ENCODE assay signal across 15 cellular contexts in genomic region chr2:86069091-86069685, GRCh38. TPM values are rescaled to one million over a fixed set of nuclear protein-coding genes. Genes with fewer than 3 reads are reported as not detected.
DNase-seq lines count a peak whose midpoint lies in the region; ATAC-seq, FAIRE-seq and TF ChIP-seq lines count a peak whose summit lies in the region.
"Had no signal": no experiment of that assay in that cellular context is flagged by ENCODE, and none has a peak within 500 bp of the region (broad histone marks: within the 10 kb centered on the region; RNA-seq: fewer than 3 reads in every experiment).

No MANE protein-coding gene starts in this region.

- H3K9me3 ChIP-seq in T-helper 17 cell (ENCODE audit: control insufficient read depth, low read length, poor library complexity, severe bottlenecking) (no peaks in the 10 kb centered on the region), skeletal muscle satellite cell (replicated peaks; ENCODE audit: low read length) (no peaks in the 10 kb centered on the region), pancreas (no peaks in the 10 kb centered on the region)
- H3K9me3 ChIP-seq: esophagus squamous epithelium had no signal

- intact Hi-C loops in pancreas (cut with DNase I) = loop anchor here in 1 of 3 donors (5.0 kb wide), 1 partner anchor 232 kb away; no protein-coding TSS in a partner anchor

- H3K36me3 ChIP-seq in skeletal muscle satellite cell (ENCODE audit: insufficient read depth, low read length) = peaks cover 66% of the 10 kb centered on the region
- H3K36me3 ChIP-seq in pancreas = peaks cover 0 to 24% (median 13%) of the 10 kb centered on the region in 3 donors

- FAIRE-seq in pancreas (lab: Jason Lieb, UNC) = no peak

- peak overlapping the region; percentile 18 for H3K4me2 ChIP-seq in skeletal muscle satellite cell (ENCODE audit: low read length)

- no peaks in the 10 kb centered on the region for H3K27me3 ChIP-seq in skeletal muscle satellite cell (ENCODE audit: control insufficient read depth, insufficient read depth, low read length)
- no peaks in the 10 kb centered on the region for H3K27me3 ChIP-seq in pancreas
- H3K27me3 ChIP-seq: esophagus squamous epithelium had no signal

- H3K4me1 Mint-ChIP-seq in T-helper 17 cell = peaks cover 12% of the 10 kb centered on the region

- H3K36me3 Mint-ChIP-seq in activated naive CD4-positive, alpha-beta T cell treated with anti-CD3 and anti-CD28 coated beads, Interleukin-2, amount 50 U/mL, for 72 hours = peaks cover 58 to 60% of the 10 kb centered on the region in 2 donors
- peaks cover 17% of the 10 kb centered on the region for H3K36me3 Mint-ChIP-seq in T-helper 17 cell (ENCODE audit: low read depth)

- 72 to 81% methylated on average over 8 of the region's 8 CpGs for WGBS in pancreas, 2 donors

- peak; percentile 27 for TF ChIP-seq CTCF in fibroblast of villous mesenchyme (IDR thresholded peaks at IDR 0.05; ENCODE audit: insufficient read depth, low read depth, low read length)
- no peak for TF ChIP-seq CTCF in pancreas (IDR thresholded peaks at IDR 0.05)

- no peak overlapping the region for H3K4me3 ChIP-seq in fibroblast of villous mesenchyme (ENCODE audit: low read depth, low read length)
- H3K4me3 ChIP-seq in skeletal muscle satellite cell (ENCODE audit: low read length) = peak overlapping the region; percentile 8
- no peak overlapping the region for H3K4me3 ChIP-seq in pancreas
- H3K4me3 ChIP-seq: esophagus squamous epithelium had no signal

- no peak overlapping the region for H3K4me3 Mint-ChIP-seq in T-helper 17 cell
- H3K4me3 Mint-ChIP-seq: activated T-helper 1 cell treated with anti-CD3 and anti-CD28 coated beads, Interleukin-12 subunit alpha, Interleukin-12 subunit beta, Interleukin-2, Interleukin-4 antibody, amounts not matched to agents 30 ng/mL and 10 ng/mL and 1 ng/mL, durations not matched to agents 14 hours and 24 hours and 36 hours had no signal

- H3K27ac Mint-ChIP-seq in activated naive CD4-positive, alpha-beta T cell treated with anti-CD3 and anti-CD28 coated beads, Interleukin-2, amount 50 U/mL, for 72 hours = peak overlapping the region; percentile 12 to 63
- peak overlapping the region; percentile 32 for H3K27ac Mint-ChIP-seq in T-helper 17 cell
- H3K27ac Mint-ChIP-seq: activated T-helper 1 cell treated with anti-CD3 and anti-CD28 coated beads, Interleukin-12 subunit alpha, Interleukin-12 subunit beta, Interleukin-2, Interleukin-4 antibody, amounts not matched to agents 30 ng/mL and 10 ng/mL and 1 ng/mL, durations not matched to agents 14 hours and 24 hours and 36 hours had no signal

- H3K27ac ChIP-seq in pancreas = no peak overlapping the region

- H3K9me3 Mint-ChIP-seq in activated naive CD4-positive, alpha-beta T cell treated with anti-CD3 and anti-CD28 coated beads, Interleukin-2, amount 50 U/mL, for 72 hours = no peaks in the 10 kb centered on the region
- H3K9me3 Mint-ChIP-seq: activated T-helper 1 cell treated with anti-CD3 and anti-CD28 coated beads, Interleukin-12 subunit alpha, Interleukin-12 subunit beta, Interleukin-2, Interleukin-4 antibody, amounts not matched to agents 30 ng/mL and 10 ng/mL and 1 ng/mL, durations not matched to agents 14 hours and 24 hours and 36 hours had no signal

- no peak for ATAC-seq in activated naive CD4-positive, alpha-beta T cell treated with anti-CD3 and anti-CD28 coated beads, Interleukin-2, amount 50 U/mL, for 72 hours
- ATAC-seq in T-helper 17 cell (no peak), HG03571 (IDR thresholded peaks at IDR 0.05; ENCODE audit: unreplicated experiment) (no peak), pancreas (no peak), GM21786 (IDR thresholded peaks at IDR 0.05; ENCODE audit: unreplicated experiment) (no peak)
- ATAC-seq: left cardiac atrium had no signal

- no peaks in the 10 kb centered on the region for H3K27me3 Mint-ChIP-seq in T-helper 17 cell

- no peak for DNase-seq in activated naive CD4-positive, alpha-beta T cell treated with anti-CD3 and anti-CD28 coated beads, Interleukin-2, amount 50 U/mL, for 72 hours (ENCODE audit: low spot score in 2 of 2)
- no peak for DNase-seq in activated naive CD4-positive, alpha-beta T cell treated with Interleukin-2 at 50 U/mL for 16 hours
- DNase-seq in T-helper 17 cell (no peak), fibroblast of villous mesenchyme (ENCODE audit: low read depth) (peak; percentile 37), pancreas (no peak)
- DNase-seq: COR-L47, esophagus squamous epithelium, hippocampal formation, left cardiac atrium, SHP77, T-helper 9 cell had no signal

- H3K9ac ChIP-seq in skeletal muscle satellite cell (ENCODE audit: low read depth, low read length) = no peak overlapping the region

- peaks cover 45% of the 10 kb centered on the region for H3K4me1 ChIP-seq in skeletal muscle satellite cell (ENCODE audit: control insufficient read depth, insufficient read depth, low read length)
- peaks cover 12 to 24% (median 19%) of the 10 kb centered on the region in 3 donors for H3K4me1 ChIP-seq in pancreas

RNA-seq across cellular contexts. Expression of gene POLR1A, which starts 36.5 kb away (rescaled TPM):
- total RNA-seq in activated naive CD4-positive, alpha-beta T cell treated with anti-CD3 and anti-CD28 coated beads, Interleukin-2, amount 50 U/mL, for 72 hours = 10 to 100 TPM; 32.8 to 38.8 TPM
- 10 to 100 TPM; 17.7 to 19.2 TPM for total RNA-seq in T-helper 17 cell
- total RNA-seq in fibroblast of villous mesenchyme = 23.8 and 33.7 TPM in 2 replicates
- 25.8 and 36.8 TPM in 2 replicates for total RNA-seq in skeletal muscle satellite cell (2012; rRNA removed)
- total RNA-seq in pancreas = 10 to 100 TPM in 4 of 6 donors, 1 to 10 TPM in 2; 8.6 to 19.0 (median 15.3) TPM
- 1 to 10 TPM; 3.9 to 5.0 TPM for polyA plus RNA-seq in pancreas

RNA-seq across cellular contexts. Expression of gene PTCD3, which starts 36.8 kb away (rescaled TPM):
- 100 to 1,000 TPM; 193 to 230 TPM for total RNA-seq in activated naive CD4-positive, alpha-beta T cell treated with anti-CD3 and anti-CD28 coated beads, Interleukin-2, amount 50 U/mL, for 72 hours
- total RNA-seq in T-helper 17 cell (100 to 1,000 TPM; 111 to 142 TPM), fibroblast of villous mesenchyme (63.1 and 110 TPM in 2 replicates), pancreas (10 to 100 TPM; 24.1 to 42.7 (median 30.4) TPM)
- 74.0 and 76.2 TPM in 2 replicates for total RNA-seq in skeletal muscle satellite cell (2012; rRNA removed)
- 10 to 100 TPM; 15.8 to 32.1 TPM for polyA plus RNA-seq in pancreas
